In genomic region chr7:151017953-151018420, GRCh38 we compare ENCODE assay signal across 1 cellular context.
TF ChIP-seq lines count a peak whose summit lies in the region.

No MANE protein-coding gene starts in this region.

TF ChIP-seq in GM23338, 12 proteins besides CTCF, POLR2A, EP300 and RAD21:
- TF ChIP-seq POLR2AphosphoS5 (IDR thresholded peaks at IDR 0.05; ENCODE audit: low read depth) (peak; percentile 25; the same call in 1 of the 2 replicates), ZNF114 (CRISPR knock-in tag; IDR thresholded peaks at IDR 0.05) (no peak), STAT1 (IDR thresholded peaks at IDR 0.05; ENCODE audit: unreplicated experiment) (no peak), CREB1 (CRISPR knock-in tag; IDR thresholded peaks at IDR 0.05; ENCODE audit: low read depth) (peak; percentile 12; the same call in 1 of the 2 replicates), NANOG (IDR thresholded peaks at IDR 0.05; ENCODE audit: borderline replicate concordance) (no peak), ZNF462 (CRISPR knock-in tag; IDR thresholded peaks at IDR 0.05) (no peak), EZH2 (IDR thresholded peaks at IDR 0.05; ENCODE audit: low read depth, unreplicated experiment) (peak; percentile 6), JUNB (IDR thresholded peaks at IDR 0.05; ENCODE audit: unreplicated experiment) (no peak), ZNF331 (CRISPR knock-in tag; IDR thresholded peaks at IDR 0.05; ENCODE audit: low read depth) (no peak)
TF ChIP-seq in GM23338: peak in this region for 3.
